ENCODE assay signal across 17 cellular contexts in genomic region chr15:61364871-61365270, GRCh38.
DNase-seq lines count a peak whose midpoint lies in the region; ATAC-seq and TF ChIP-seq lines count a peak whose summit lies in the region.
"Had no signal": no experiment of that assay in that cellular context is flagged by ENCODE, and none has a peak within 500 bp of the region (broad histone marks: within the 10 kb centered on the region; RNA-seq: fewer than 3 reads in every experiment).

No MANE protein-coding gene starts in this region.

- H3K27me3 ChIP-seq in right atrium auricular region: no peaks in the 10 kb centered on the region
- no peaks in the 10 kb centered on the region for H3K27me3 ChIP-seq in foreskin keratinocyte
- H3K27me3 ChIP-seq: upper lobe of right lung had no signal

- peak overlapping the region; percentile 39 for H3K9ac ChIP-seq in SK-N-MC (ENCODE audit: insufficient read length)

- H3K4me3 ChIP-seq in right atrium auricular region (no peak overlapping the region), SK-N-MC (peak overlapping the region; percentile 82)
- H3K4me3 ChIP-seq: upper lobe of right lung had no signal

- H3K27ac ChIP-seq in right atrium auricular region: no peak overlapping the region
- peak overlapping the region; percentile 98 for H3K27ac ChIP-seq in SK-N-MC
- H3K27ac ChIP-seq in foreskin keratinocyte: no peak overlapping the region
- H3K27ac ChIP-seq: upper lobe of right lung had no signal

- H3K4me1 ChIP-seq in right atrium auricular region (no peaks in the 10 kb centered on the region), foreskin keratinocyte (no peaks in the 10 kb centered on the region)
- H3K4me1 ChIP-seq: upper lobe of right lung had no signal

- H3K36me3 ChIP-seq in right atrium auricular region (no peaks in the 10 kb centered on the region), SK-N-MC (ENCODE audit: insufficient read depth, low read length) (no peaks in the 10 kb centered on the region)
- H3K36me3 ChIP-seq: upper lobe of right lung had no signal

- DNase-seq in Right ventricle myocardium superior: peak; percentile 24
- DNase-seq in right atrium auricular region (ENCODE audit: low spot score): no peak
- DNase-seq in SK-N-MC (ENCODE audit: low read depth, low spot score): no peak
- DNase-seq in islet precursor cell: peak; percentile 95
- DNase-seq in foreskin keratinocyte: no peak
- DNase-seq in hippocampal formation (lab: John Stamatoyannopoulos, UW): no peak
- DNase-seq: ACHN; activated B cell treated with CpG ODN at 0.5 μM for 24 hours; activated effector memory CD4-positive, alpha-beta T cell treated with anti-CD3 and anti-CD28 coated beads, Interleukin-2, amount 50 U/mL, for 16 hours; CD4-positive, alpha-beta T cell; cerebellar nuclear complex; foreskin fibroblast; mammary epithelial cell; NCI-H1436 treated with DMSO at 0.1 percent for 48 hours; upper lobe of right lung had no signal

- H3K9me3 ChIP-seq in right atrium auricular region (peaks cover 0 to 12% of the 10 kb centered on the region in 2 donors), SK-N-MC (ENCODE audit: low read depth, low read length) (no peaks in the 10 kb centered on the region)
- H3K9me3 ChIP-seq: upper lobe of right lung had no signal

- intact Hi-C loops in Right ventricle myocardium superior (cut with DNase I): no loop called here

- TF ChIP-seq CTCF in right atrium auricular region (IDR thresholded peaks at IDR 0.05): no peak
- TF ChIP-seq CTCF in foreskin keratinocyte (conservative IDR thresholded peaks at IDR 0.05): no peak

- no peak for ATAC-seq in Right ventricle myocardium superior (ENCODE audit: poor library complexity)
- ATAC-seq in foreskin keratinocyte: no peak
- no peak for ATAC-seq in HG02852 (IDR thresholded peaks at IDR 0.05; ENCODE audit: unreplicated experiment)
- ATAC-seq in GM21825 (IDR thresholded peaks at IDR 0.05; ENCODE audit: unreplicated experiment): no peak
- ATAC-seq: upper lobe of right lung had no signal

Comparison
In these comparisons a context has a peak if more than half of its experiments do, and no peak if none do; other contexts are left out.
1. DNase-seq: peak in Right ventricle myocardium superior (single experiment) and islet precursor cell (single experiment); none in right atrium auricular region (single experiment), SK-N-MC (single experiment), foreskin keratinocyte (0 of 2) and hippocampal formation (0 of 2).